2 cellular contexts compared by ENCODE assay signal in genomic region chr11:68353669-68354068, GRCh38.
TF ChIP-seq lines count a peak whose summit lies in the region.

No MANE protein-coding gene starts in this region.

TF ChIP-seq in A549, 52 proteins besides CTCF, POLR2A, EP300 and RAD21:
- no peak for TF ChIP-seq ELK1 (IDR thresholded peaks at IDR 0.05; ENCODE audit: low read depth, low read length)
- no peak for TF ChIP-seq MAFK (IDR thresholded peaks at IDR 0.05; ENCODE audit: partially characterized antibody)
- no peak for TF ChIP-seq HOXA7 (CRISPR knock-in tag; IDR thresholded peaks at IDR 0.05)
- no peak for TF ChIP-seq ZSCAN20 (CRISPR knock-in tag; IDR thresholded peaks at IDR 0.05)
- no peak for TF ChIP-seq NFE2L2 (conservative IDR thresholded peaks at IDR 0.05; ENCODE audit: low read length)
- no peak for TF ChIP-seq HOXB13 (CRISPR knock-in tag; IDR thresholded peaks at IDR 0.05; ENCODE audit: low read depth)
- no peak for TF ChIP-seq BHLHE40 (IDR thresholded peaks at IDR 0.05; ENCODE audit: low read depth, low read length)
- no peak for TF ChIP-seq CBX8 (IDR thresholded peaks at IDR 0.05)
- no peak for TF ChIP-seq E2F6 (IDR thresholded peaks at IDR 0.05; ENCODE audit: borderline replicate concordance, low read depth)
TF ChIP-seq in A549: peak in this region for 0.

TF ChIP-seq in SK-N-SH, 30 proteins besides CTCF, POLR2A, EP300 and RAD21:
- TF ChIP-seq TEAD4 (IDR thresholded peaks at IDR 0.05; ENCODE audit: borderline replicate concordance, insufficient read depth) (no peak), YY1 (IDR thresholded peaks at IDR 0.05; ENCODE audit: low read depth) (no peak), USF1 (IDR thresholded peaks at IDR 0.05; ENCODE audit: borderline replicate concordance, low read depth) (no peak), FOXJ3 (CRISPR knock-in tag; IDR thresholded peaks at IDR 0.05) (no peak), IRF3 (IDR thresholded peaks at IDR 0.05; ENCODE audit: low read depth, low read length) (no peak), GATA2 (CRISPR knock-in tag; IDR thresholded peaks at IDR 0.05) (no peak), ELF1 (IDR thresholded peaks at IDR 0.05) (no peak), RFX5 (IDR thresholded peaks at IDR 0.05; ENCODE audit: low read length) (no peak), SIN3A (IDR thresholded peaks at IDR 0.05; ENCODE audit: borderline replicate concordance, low read depth, low read length) (no peak)
